In genomic region chr12:19506497-19506896, GRCh38 we compare ENCODE assay signal across 22 cellular contexts.
A peak's percentile ranks its signal among the peaks of the same experiment; 100 is the strongest.
DNase-seq lines count a peak whose midpoint lies in the region; ATAC-seq and TF ChIP-seq lines count a peak whose summit lies in the region.
"Had no signal": no experiment of that assay in that cellular context is flagged by ENCODE, and none has a peak within 500 bp of the region (broad histone marks: within the 10 kb centered on the region; RNA-seq: fewer than 3 reads in every experiment).

No MANE protein-coding gene starts in this region.

- no peak overlapping the region for H2BK5ac ChIP-seq in H9 (ENCODE audit: insufficient read length, low read length)

- H3K4me2 ChIP-seq in H9 (ENCODE audit: insufficient read depth, insufficient read length, low read length), result no peak overlapping the region
- no peak overlapping the region for H3K4me2 ChIP-seq in parathyroid adenoma (ENCODE audit: low read length)
- H3K4me2 ChIP-seq: BLaER1, PC-9 had no signal

- H4K91ac ChIP-seq in H9 (ENCODE audit: insufficient read length, low read depth, low read length), result no peak overlapping the region

- no peak overlapping the region for H4K5ac ChIP-seq in H9 (ENCODE audit: insufficient read length, low read depth, low read length)

- H3K4me1 Mint-ChIP-seq in H9, result peaks cover 19 to 21% of the 10 kb centered on the region in 2 experiments
- H3K4me1 Mint-ChIP-seq in activated naive CD8-positive, alpha-beta T cell treated with anti-CD3 and anti-CD28 coated beads, Interleukin-2, amount 50 U/mL, for 24 hours, result peaks cover 38% of the 10 kb centered on the region

- no peak for DNase-seq in H9
- no peak for DNase-seq in activated naive CD8-positive, alpha-beta T cell treated with anti-CD3 and anti-CD28 coated beads, Interleukin-2, amount 50 U/mL, for 24 hours
- DNase-seq in fibroblast of villous mesenchyme (ENCODE audit: low read depth), result peak; percentile 18
- no peak for DNase-seq in NCI-H2029 (lab: John Stamatoyannopoulos, UW)
- DNase-seq: activated CD4-positive, alpha-beta T cell treated with anti-CD3 and anti-CD28 coated beads for 1 hour; activated CD8-positive, alpha-beta memory T cell treated with anti-CD3 and anti-CD28 coated beads, Interleukin-2, amount 50 U/mL, for 48 hours; activated naive CD4-positive, alpha-beta T cell treated with anti-CD3 and anti-CD28 coated beads, Interleukin-2, amount 50 U/mL, for 16 hours; DMS53; effector CD4-positive, alpha-beta T cell; Karpas-422; NCI-H1105 treated with DMSO at 0.1 percent for 48 hours; NCI-H69; PC-9; spleen; T-helper 9 cell; trophoblast cell had no signal

- no peaks in the 10 kb centered on the region for H3K27me3 Mint-ChIP-seq in H9 (ENCODE audit: low read depth)
- H3K27me3 Mint-ChIP-seq in activated naive CD8-positive, alpha-beta T cell treated with anti-CD3 and anti-CD28 coated beads, Interleukin-2, amount 50 U/mL, for 24 hours, result no peaks in the 10 kb centered on the region

- no peak overlapping the region for H3T11ph ChIP-seq in H9 (ENCODE audit: low read length)

- H2AK5ac ChIP-seq in H9 (ENCODE audit: insufficient read length, low read length), result no peak overlapping the region

- H3K27me3 ChIP-seq in H9 (ENCODE audit: insufficient read depth, low read length), result no peaks in the 10 kb centered on the region
- H3K27me3 ChIP-seq in parathyroid adenoma (ENCODE audit: control insufficient read depth, insufficient read depth, low read length), result no peaks in the 10 kb centered on the region
- H3K27me3 ChIP-seq: BLaER1, spleen had no signal

- H4K8ac ChIP-seq in H9 (replicated peaks; ENCODE audit: insufficient read length, low read depth, low read length), result no peak overlapping the region

- H2BK12ac ChIP-seq in H9 (ENCODE audit: insufficient read length, low read depth, low read length), result no peak overlapping the region

- H2AFZ ChIP-seq in H9 (ENCODE audit: low read length) (no peak overlapping the region), parathyroid adenoma (no peak overlapping the region)
- H2AFZ ChIP-seq: PC-9 had no signal

- H3K79me1 ChIP-seq in H9 (ENCODE audit: insufficient read depth, low read depth, low read length, poor library complexity, severe bottlenecking), result peaks cover 6% of the 10 kb centered on the region

- H3K4me3 ChIP-seq in fibroblast of villous mesenchyme (ENCODE audit: low read depth, low read length) (no peak overlapping the region), parathyroid adenoma (ENCODE audit: low read depth, low read length) (no peak overlapping the region)
- H3K4me3 ChIP-seq: BLaER1, PC-9, prostate gland, spleen had no signal

- no peak overlapping the region for H3K18ac ChIP-seq in H9 (ENCODE audit: insufficient read length, low read depth, low read length)

- TF ChIP-seq CTCF in H9 (conservative IDR thresholded peaks at IDR 0.05) (no peak), fibroblast of villous mesenchyme (IDR thresholded peaks at IDR 0.05; ENCODE audit: insufficient read depth, low read depth, low read length) (no peak), parathyroid adenoma (IDR thresholded peaks at IDR 0.05) (no peak)

- no peak overlapping the region for H3K4me3 Mint-ChIP-seq in H9
- H3K4me3 Mint-ChIP-seq in activated naive CD8-positive, alpha-beta T cell treated with anti-CD3 and anti-CD28 coated beads, Interleukin-2, amount 50 U/mL, for 24 hours, result no peak overlapping the region

- no peaks in the 10 kb centered on the region for H3K23me2 ChIP-seq in H9 (ENCODE audit: insufficient read length, low read depth, low read length, poor library complexity, severe bottlenecking)

- no peak overlapping the region for H3K4ac ChIP-seq in H9 (ENCODE audit: low read depth, low read length)

- H3K36me3 Mint-ChIP-seq in H9 (ENCODE audit: insufficient read depth in 1 of 3, low read depth in 3 of 3), result peaks cover 20 to 70% (median 50%) of the 10 kb centered on the region in 3 experiments
- peaks cover 31% of the 10 kb centered on the region for H3K36me3 Mint-ChIP-seq in activated naive CD8-positive, alpha-beta T cell treated with anti-CD3 and anti-CD28 coated beads, Interleukin-2, amount 50 U/mL, for 24 hours (ENCODE audit: low read depth)

- no peaks in the 10 kb centered on the region for H3K9me3 ChIP-seq in H9 (ENCODE audit: control insufficient read depth, low read depth, low read length)
- H3K9me3 ChIP-seq in parathyroid adenoma (ENCODE audit: control insufficient read depth, low read length), result no peaks in the 10 kb centered on the region
- H3K9me3 ChIP-seq: BLaER1, prostate gland, spleen had no signal

- H3K36me3 ChIP-seq in parathyroid adenoma (ENCODE audit: control insufficient read depth, insufficient read depth, low read length), result no peaks in the 10 kb centered on the region
- H3K36me3 ChIP-seq: prostate gland had no signal

- H3K56ac ChIP-seq in H9 (ENCODE audit: insufficient read length, low read depth, low read length), result no peak overlapping the region

- H2BK15ac ChIP-seq in H9 (ENCODE audit: low read depth, low read length), result no peak overlapping the region

- no peak overlapping the region for H3K14ac ChIP-seq in H9 (ENCODE audit: insufficient read depth, low read length)

- H3K27ac ChIP-seq in H9 (ENCODE audit: insufficient read length, low read depth, low read length), result no peak overlapping the region
- H3K27ac ChIP-seq in parathyroid adenoma, result no peak overlapping the region
- H3K27ac ChIP-seq: BLaER1, PC-9, prostate gland had no signal

- H2BK20ac ChIP-seq in H9 (ENCODE audit: low read depth, low read length, poor library complexity, severe bottlenecking), result no peak overlapping the region

- peaks cover 0 to 3% of the 10 kb centered on the region in 2 experiments; a peak in 1 of 5 replicates for H3K9me3 Mint-ChIP-seq in H9
- H3K9me3 Mint-ChIP-seq in activated naive CD8-positive, alpha-beta T cell treated with anti-CD3 and anti-CD28 coated beads, Interleukin-2, amount 50 U/mL, for 24 hours, result no peaks in the 10 kb centered on the region

- H4K20me1 ChIP-seq in H9 (ENCODE audit: control insufficient read depth, insufficient read depth, insufficient read length), result no peaks in the 10 kb centered on the region

- H3K4me1 ChIP-seq in H9 (ENCODE audit: insufficient read depth, low read length), result no peaks in the 10 kb centered on the region
- no peaks in the 10 kb centered on the region for H3K4me1 ChIP-seq in parathyroid adenoma
- H3K4me1 ChIP-seq: BLaER1, prostate gland had no signal

- no peak overlapping the region for H2BK120ac ChIP-seq in H9 (ENCODE audit: low read depth, low read length, poor library complexity, severe bottlenecking)

- no peak overlapping the region for H3K23ac ChIP-seq in H9 (ENCODE audit: insufficient read length, low read depth, low read length)

- H3K9ac ChIP-seq in H9 (ENCODE audit: extremely low read depth, insufficient read length, low read length), result no peak overlapping the region
- peak overlapping the region; percentile 6 for H3K9ac ChIP-seq in parathyroid adenoma
- H3K9ac ChIP-seq: BLaER1 had no signal

- H3K79me2 ChIP-seq in H9 (ENCODE audit: insufficient read depth, low read length) (peaks cover 15% of the 10 kb centered on the region), parathyroid adenoma (peaks cover 21% of the 10 kb centered on the region)

- peak overlapping the region in 2 of 3 experiments; percentile 0 to 89; a peak in 2 of 7 replicates for H3K27ac Mint-ChIP-seq in H9
- peak overlapping the region; percentile 0 for H3K27ac Mint-ChIP-seq in activated naive CD8-positive, alpha-beta T cell treated with anti-CD3 and anti-CD28 coated beads, Interleukin-2, amount 50 U/mL, for 24 hours

- no peak for ATAC-seq in activated naive CD8-positive, alpha-beta T cell treated with anti-CD3 and anti-CD28 coated beads, Interleukin-2, amount 50 U/mL, for 24 hours
- ATAC-seq in GM18502 (IDR thresholded peaks at IDR 0.05; ENCODE audit: poor library complexity, unreplicated experiment) (no peak), HG03520 (IDR thresholded peaks at IDR 0.05; ENCODE audit: unreplicated experiment) (no peak)
- ATAC-seq: left lobe of liver had no signal
